Comparison of ENCODE assay signal across 9 cellular contexts in genomic region chr4:183987987-183988392, GRCh38.
DNase-seq lines count a peak whose midpoint lies in the region; ATAC-seq and TF ChIP-seq lines count a peak whose summit lies in the region.
"Had no signal": no experiment of that assay in that cellular context is flagged by ENCODE, and none has a peak within 500 bp of the region (broad histone marks: within the 10 kb centered on the region; RNA-seq: fewer than 3 reads in every experiment).

No MANE protein-coding gene starts in this region.

- H3K27me3 ChIP-seq in thyroid gland: no peaks in the 10 kb centered on the region
- H3K27me3 ChIP-seq: neutrophil had no signal

- TF ChIP-seq CTCF in thyroid gland (IDR thresholded peaks at IDR 0.05): no peak

- intact Hi-C loops in thyroid gland (cut with DNase I): no loop called here

- WGBS in thyroid gland, 2 donors: 52 to 67% methylated on average over 10 of the region's 10 CpGs

- ATAC-seq in left lobe of liver: peak; percentile 69
- no peak for ATAC-seq in HG02884 (IDR thresholded peaks at IDR 0.05; ENCODE audit: unreplicated experiment)

- no peaks in the 10 kb centered on the region for H3K36me3 ChIP-seq in thyroid gland
- H3K36me3 ChIP-seq: neutrophil had no signal

- H3K27ac ChIP-seq in thyroid gland: no peak overlapping the region
- H3K27ac ChIP-seq: neutrophil had no signal

- DNase-seq in ELR (ENCODE audit: low read depth) (peak; percentile 70), NCI-H69 (lab: John Stamatoyannopoulos, UW) (peak; percentile 15), ecto neural progenitor cell (ENCODE audit: low spot score) (peak; percentile 78), left lobe of liver (ENCODE audit: low spot score) (no peak), thyroid gland (peak; percentile 50 to 68), NCI-H1694 treated with DMSO at 0.1 percent for 48 hours (lab: John Stamatoyannopoulos, UW) (no peak)
- DNase-seq in stimulated activated CD8-positive, alpha-beta memory T cell treated with anti-CD3 and anti-CD28 coated beads, Interleukin-4, amount 100 ng/mL, for 48 hours: no peak

- H3K4me1 ChIP-seq in thyroid gland: peaks cover 4 to 12% of the 10 kb centered on the region in 2 donors

- H3K9me3 ChIP-seq in thyroid gland: no peaks in the 10 kb centered on the region
- H3K9me3 ChIP-seq: neutrophil had no signal

- no peak for TF ChIP-seq POLR2A in thyroid gland (IDR thresholded peaks at IDR 0.05)

- H3K4me3 ChIP-seq in thyroid gland (replicated peaks in 1 of 3): no peak overlapping the region

Comparison
In these comparisons a context has a peak if more than half of its experiments do, and no peak if none do; other contexts are left out.
1. DNase-seq: peak in ELR (single experiment), NCI-H69 (single experiment), ecto neural progenitor cell (single experiment) and thyroid gland (2 of 2); none in left lobe of liver (single experiment), stimulated activated CD8-positive, alpha-beta memory T cell treated with anti-CD3 and anti-CD28 coated beads, Interleukin-4, amount 100 ng/mL, for 48 hours (single experiment) and NCI-H1694 treated with DMSO at 0.1 percent for 48 hours (single experiment).